In the genomic region with DNA sequence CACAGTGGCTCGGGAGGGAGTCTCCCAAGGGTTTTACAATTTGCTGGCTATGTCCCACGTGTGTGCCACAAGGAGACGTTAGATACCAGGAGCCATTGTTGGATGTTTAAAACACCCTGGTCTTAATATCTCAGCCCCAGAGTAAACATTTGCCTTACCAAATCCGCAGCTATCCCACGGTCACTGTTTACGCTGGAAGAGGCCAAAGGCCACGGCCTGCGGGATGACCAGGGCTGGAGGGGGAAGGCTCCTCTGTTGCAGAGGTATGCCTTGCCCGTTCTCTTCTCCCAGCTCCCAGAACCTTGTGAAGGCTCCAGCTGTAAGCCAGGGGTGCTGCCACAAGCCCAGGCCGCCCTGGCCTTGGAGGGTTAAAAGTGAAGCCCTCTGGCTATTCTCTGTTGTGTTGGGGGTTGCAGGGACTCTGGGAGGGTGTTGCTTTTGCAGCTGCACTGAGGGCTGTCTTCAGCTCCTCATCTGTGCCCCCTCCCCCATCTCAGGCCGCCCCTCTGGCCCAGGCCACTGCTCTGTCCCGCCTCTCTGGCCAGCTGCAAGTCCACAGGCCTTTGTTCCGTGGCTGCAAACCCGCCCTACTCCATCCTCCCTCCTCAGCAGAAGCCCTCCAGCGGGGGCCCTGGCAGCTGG, we compare ENCODE assay signal across 1 cellular context.
TF ChIP-seq lines count a peak whose summit lies in the region.

No MANE protein-coding gene starts in this region.

TF ChIP-seq in HepG2, 621 proteins besides CTCF, POLR2A, EP300 and RAD21 (continued from another document and continues in another):
- TF ChIP-seq, protein P1, sequence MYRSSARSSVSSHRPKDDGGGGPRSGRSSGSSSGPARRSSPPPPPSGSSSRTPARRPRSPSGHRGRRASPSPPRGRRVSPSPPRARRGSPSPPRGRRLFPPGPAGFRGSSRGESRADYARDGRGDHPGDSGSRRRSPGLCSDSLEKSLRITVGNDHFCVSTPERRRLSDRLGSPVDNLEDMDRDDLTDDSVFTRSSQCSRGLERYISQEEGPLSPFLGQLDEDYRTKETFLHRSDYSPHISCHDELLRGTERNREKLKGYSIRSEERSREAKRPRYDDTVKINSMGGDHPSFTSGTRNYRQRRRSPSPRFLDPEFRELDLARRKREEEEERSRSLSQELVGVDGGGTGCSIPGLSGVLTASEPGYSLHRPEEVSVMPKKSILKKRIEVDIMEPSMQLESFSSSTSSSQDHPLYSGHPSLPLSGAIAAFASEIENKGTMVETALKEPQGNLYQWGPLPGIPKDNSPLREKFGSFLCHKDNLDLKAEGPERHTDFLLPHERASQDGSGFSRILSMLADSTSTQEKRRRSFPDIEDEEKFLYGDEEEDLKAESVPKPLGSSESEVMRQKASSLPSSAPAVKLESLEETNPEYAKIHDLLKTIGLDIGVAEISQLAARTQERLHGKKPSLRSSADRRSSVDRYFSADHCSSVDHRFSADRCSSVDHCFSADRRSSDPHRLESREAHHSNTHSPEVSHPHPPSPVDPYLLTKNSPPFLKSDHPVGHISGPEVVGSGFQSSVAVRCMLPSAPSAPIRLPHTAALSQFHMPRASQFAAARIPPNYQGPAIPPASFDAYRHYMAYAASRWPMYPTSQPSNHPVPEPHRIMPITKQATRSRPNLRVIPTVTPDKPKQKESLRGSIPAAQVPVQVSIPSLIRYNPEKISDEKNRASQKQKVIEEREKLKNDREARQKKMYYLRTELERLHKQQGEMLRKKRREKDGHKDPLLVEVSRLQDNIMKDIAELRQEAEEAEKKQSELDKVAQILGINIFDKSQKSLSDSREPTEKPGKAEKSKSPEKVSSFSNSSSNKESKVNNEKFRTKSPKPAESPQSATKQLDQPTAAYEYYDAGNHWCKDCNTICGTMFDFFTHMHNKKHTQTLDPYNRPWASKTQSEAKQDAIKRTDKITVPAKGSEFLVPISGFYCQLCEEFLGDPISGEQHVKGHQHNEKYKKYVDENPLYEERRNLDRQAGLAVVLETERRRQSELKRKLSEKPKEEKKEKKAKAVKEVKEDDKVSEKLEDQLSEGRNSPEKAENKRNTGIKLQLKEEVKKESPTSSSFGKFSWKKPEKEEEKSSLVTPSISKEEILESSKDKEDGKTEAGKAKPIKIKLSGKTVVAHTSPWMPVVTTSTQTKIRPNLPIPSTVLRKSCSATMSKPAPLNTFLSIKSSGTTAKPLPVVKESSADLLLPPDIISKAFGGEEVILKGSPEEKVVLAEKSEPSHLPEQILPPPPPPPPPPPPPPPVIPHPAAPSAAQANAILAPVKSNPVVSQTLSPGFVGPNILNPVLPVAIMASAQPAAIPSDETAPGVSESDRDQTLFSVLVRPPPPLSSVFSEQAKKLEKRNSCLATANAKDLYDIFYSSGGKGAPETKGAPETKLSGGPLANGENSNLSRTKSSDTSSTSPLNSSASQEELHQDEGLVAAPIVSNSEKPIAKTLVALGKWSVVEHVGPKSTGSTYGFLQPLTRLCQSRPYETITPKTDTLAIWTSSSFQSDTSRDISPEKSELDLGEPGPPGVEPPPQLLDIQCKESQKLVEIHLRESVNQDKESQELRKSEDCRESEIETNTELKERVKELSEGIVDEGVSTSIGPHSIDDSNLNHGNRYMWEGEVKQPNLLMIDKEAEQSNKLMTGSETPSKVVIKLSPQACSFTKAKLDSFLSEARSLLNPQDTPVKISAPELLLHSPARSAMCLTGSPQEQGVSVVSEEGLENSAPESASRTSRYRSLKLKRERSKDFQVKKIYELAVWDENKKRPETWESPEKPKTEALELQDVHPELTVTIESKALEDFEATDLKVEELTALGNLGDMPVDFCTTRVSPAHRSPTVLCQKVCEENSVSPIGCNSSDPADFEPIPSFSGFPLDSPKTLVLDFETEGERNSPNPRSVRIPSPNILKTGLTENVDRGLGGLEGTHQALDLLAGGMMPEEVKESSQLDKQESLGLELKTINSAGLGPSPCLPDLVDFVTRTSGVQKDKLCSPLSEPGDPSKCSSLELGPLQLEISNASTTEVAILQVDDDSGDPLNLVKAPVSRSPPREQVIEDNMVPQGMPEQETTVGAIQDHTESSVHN (CRISPR knock-in tag; IDR thresholded peaks at IDR 0.05) = no peak
- TF ChIP-seq MXD4 (CRISPR knock-in tag; IDR thresholded peaks at IDR 0.05) (0 out of 2 replicates have a peak, but pooled peaks have one; percentile 45), ZNF749 (CRISPR knock-in tag; IDR thresholded peaks at IDR 0.05; ENCODE audit: borderline replicate concordance) (no peak), ZNF468 (CRISPR knock-in tag; IDR thresholded peaks at IDR 0.05) (no peak), HNRNPH1 (optimal IDR thresholded peaks at IDR 0.05; ENCODE audit: low read depth, low read length) (no peak), TAF1 (CRISPR knock-in tag; IDR thresholded peaks at IDR 0.05) (0 out of 2 replicates have a peak, but pooled peaks have one; percentile 27), FOXM1 (CRISPR knock-in tag; IDR thresholded peaks at IDR 0.05) (no peak), RELA (CRISPR knock-in tag; IDR thresholded peaks at IDR 0.05) (no peak), TRIM24 (CRISPR knock-in tag; IDR thresholded peaks at IDR 0.05) (no peak), ZNF75D (CRISPR knock-in tag; IDR thresholded peaks at IDR 0.05; ENCODE audit: borderline replicate concordance) (no peak), HOXA3 (CRISPR knock-in tag; IDR thresholded peaks at IDR 0.05) (peak; percentile 33; the same call in 1 of the 2 replicates), ARID2 (CRISPR knock-in tag; IDR thresholded peaks at IDR 0.05; ENCODE audit: borderline replicate concordance) (no peak), SRSF4 (IDR thresholded peaks at IDR 0.05; ENCODE audit: low read depth, low read length, poor library complexity, severe bottlenecking) (no peak), ZMYM3 (CRISPR knock-in tag; IDR thresholded peaks at IDR 0.05) (0 out of 2 replicates have a peak, but pooled peaks have one; percentile 69), ZNF547 (CRISPR knock-in tag; IDR thresholded peaks at IDR 0.05) (no peak), ZNF543 (CRISPR knock-in tag; IDR thresholded peaks at IDR 0.05) (no peak)
- TF ChIP-seq, protein P2, sequence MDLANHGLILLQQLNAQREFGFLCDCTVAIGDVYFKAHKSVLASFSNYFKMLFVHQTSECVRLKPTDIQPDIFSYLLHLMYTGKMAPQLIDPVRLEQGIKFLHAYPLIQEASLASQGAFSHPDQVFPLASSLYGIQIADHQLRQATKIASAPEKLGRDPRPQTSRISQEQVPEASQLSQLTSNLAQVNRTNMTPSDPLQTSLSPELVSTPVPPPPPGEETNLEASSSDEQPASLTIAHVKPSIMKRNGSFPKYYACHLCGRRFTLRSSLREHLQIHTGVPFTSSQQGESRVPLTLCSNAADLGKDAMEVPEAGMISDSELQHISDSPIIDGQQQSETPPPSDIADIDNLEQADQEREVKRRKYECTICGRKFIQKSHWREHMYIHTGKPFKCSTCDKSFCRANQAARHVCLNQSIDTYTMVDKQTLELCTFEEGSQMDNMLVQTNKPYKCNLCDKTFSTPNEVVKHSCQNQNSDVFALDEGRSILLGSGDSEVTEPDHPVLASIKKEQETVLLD (CRISPR knock-in tag; IDR thresholded peaks at IDR 0.05; ENCODE audit: low read depth) = peak; percentile 7; the same call in 1 of the 2 replicates
- TF ChIP-seq, protein P3, sequence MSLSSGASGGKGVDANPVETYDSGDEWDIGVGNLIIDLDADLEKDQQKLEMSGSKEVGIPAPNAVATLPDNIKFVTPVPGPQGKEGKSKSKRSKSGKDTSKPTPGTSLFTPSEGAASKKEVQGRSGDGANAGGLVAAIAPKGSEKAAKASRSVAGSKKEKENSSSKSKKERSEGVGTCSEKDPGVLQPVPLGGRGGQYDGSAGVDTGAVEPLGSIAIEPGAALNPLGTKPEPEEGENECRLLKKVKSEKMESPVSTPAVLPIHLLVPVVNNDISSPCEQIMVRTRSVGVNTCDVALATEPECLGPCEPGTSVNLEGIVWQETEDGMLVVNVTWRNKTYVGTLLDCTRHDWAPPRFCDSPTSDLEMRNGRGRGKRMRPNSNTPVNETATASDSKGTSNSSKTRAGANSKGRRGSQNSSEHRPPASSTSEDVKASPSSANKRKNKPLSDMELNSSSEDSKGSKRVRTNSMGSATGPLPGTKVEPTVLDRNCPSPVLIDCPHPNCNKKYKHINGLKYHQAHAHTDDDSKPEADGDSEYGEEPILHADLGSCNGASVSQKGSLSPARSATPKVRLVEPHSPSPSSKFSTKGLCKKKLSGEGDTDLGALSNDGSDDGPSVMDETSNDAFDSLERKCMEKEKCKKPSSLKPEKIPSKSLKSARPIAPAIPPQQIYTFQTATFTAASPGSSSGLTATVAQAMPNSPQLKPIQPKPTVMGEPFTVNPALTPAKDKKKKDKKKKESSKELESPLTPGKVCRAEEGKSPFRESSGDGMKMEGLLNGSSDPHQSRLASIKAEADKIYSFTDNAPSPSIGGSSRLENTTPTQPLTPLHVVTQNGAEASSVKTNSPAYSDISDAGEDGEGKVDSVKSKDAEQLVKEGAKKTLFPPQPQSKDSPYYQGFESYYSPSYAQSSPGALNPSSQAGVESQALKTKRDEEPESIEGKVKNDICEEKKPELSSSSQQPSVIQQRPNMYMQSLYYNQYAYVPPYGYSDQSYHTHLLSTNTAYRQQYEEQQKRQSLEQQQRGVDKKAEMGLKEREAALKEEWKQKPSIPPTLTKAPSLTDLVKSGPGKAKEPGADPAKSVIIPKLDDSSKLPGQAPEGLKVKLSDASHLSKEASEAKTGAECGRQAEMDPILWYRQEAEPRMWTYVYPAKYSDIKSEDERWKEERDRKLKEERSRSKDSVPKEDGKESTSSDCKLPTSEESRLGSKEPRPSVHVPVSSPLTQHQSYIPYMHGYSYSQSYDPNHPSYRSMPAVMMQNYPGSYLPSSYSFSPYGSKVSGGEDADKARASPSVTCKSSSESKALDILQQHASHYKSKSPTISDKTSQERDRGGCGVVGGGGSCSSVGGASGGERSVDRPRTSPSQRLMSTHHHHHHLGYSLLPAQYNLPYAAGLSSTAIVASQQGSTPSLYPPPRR (CRISPR knock-in tag; IDR thresholded peaks at IDR 0.05; ENCODE audit: borderline replicate concordance) = peak; percentile 56
- TF ChIP-seq, protein P4, sequence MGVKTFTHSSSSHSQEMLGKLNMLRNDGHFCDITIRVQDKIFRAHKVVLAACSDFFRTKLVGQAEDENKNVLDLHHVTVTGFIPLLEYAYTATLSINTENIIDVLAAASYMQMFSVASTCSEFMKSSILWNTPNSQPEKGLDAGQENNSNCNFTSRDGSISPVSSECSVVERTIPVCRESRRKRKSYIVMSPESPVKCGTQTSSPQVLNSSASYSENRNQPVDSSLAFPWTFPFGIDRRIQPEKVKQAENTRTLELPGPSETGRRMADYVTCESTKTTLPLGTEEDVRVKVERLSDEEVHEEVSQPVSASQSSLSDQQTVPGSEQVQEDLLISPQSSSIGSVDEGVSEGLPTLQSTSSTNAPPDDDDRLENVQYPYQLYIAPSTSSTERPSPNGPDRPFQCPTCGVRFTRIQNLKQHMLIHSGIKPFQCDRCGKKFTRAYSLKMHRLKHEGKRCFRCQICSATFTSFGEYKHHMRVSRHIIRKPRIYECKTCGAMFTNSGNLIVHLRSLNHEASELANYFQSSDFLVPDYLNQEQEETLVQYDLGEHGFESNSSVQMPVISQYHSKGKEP (CRISPR knock-in tag; IDR thresholded peaks at IDR 0.05) = no peak
- TF ChIP-seq, protein P5, sequence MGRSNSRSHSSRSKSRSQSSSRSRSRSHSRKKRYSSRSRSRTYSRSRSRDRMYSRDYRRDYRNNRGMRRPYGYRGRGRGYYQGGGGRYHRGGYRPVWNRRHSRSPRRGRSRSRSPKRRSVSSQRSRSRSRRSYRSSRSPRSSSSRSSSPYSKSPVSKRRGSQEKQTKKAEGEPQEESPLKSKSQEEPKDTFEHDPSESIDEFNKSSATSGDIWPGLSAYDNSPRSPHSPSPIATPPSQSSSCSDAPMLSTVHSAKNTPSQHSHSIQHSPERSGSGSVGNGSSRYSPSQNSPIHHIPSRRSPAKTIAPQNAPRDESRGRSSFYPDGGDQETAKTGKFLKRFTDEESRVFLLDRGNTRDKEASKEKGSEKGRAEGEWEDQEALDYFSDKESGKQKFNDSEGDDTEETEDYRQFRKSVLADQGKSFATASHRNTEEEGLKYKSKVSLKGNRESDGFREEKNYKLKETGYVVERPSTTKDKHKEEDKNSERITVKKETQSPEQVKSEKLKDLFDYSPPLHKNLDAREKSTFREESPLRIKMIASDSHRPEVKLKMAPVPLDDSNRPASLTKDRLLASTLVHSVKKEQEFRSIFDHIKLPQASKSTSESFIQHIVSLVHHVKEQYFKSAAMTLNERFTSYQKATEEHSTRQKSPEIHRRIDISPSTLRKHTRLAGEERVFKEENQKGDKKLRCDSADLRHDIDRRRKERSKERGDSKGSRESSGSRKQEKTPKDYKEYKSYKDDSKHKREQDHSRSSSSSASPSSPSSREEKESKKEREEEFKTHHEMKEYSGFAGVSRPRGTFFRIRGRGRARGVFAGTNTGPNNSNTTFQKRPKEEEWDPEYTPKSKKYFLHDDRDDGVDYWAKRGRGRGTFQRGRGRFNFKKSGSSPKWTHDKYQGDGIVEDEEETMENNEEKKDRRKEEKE (IDR thresholded peaks at IDR 0.05) = no peak
- TF ChIP-seq, protein P6, sequence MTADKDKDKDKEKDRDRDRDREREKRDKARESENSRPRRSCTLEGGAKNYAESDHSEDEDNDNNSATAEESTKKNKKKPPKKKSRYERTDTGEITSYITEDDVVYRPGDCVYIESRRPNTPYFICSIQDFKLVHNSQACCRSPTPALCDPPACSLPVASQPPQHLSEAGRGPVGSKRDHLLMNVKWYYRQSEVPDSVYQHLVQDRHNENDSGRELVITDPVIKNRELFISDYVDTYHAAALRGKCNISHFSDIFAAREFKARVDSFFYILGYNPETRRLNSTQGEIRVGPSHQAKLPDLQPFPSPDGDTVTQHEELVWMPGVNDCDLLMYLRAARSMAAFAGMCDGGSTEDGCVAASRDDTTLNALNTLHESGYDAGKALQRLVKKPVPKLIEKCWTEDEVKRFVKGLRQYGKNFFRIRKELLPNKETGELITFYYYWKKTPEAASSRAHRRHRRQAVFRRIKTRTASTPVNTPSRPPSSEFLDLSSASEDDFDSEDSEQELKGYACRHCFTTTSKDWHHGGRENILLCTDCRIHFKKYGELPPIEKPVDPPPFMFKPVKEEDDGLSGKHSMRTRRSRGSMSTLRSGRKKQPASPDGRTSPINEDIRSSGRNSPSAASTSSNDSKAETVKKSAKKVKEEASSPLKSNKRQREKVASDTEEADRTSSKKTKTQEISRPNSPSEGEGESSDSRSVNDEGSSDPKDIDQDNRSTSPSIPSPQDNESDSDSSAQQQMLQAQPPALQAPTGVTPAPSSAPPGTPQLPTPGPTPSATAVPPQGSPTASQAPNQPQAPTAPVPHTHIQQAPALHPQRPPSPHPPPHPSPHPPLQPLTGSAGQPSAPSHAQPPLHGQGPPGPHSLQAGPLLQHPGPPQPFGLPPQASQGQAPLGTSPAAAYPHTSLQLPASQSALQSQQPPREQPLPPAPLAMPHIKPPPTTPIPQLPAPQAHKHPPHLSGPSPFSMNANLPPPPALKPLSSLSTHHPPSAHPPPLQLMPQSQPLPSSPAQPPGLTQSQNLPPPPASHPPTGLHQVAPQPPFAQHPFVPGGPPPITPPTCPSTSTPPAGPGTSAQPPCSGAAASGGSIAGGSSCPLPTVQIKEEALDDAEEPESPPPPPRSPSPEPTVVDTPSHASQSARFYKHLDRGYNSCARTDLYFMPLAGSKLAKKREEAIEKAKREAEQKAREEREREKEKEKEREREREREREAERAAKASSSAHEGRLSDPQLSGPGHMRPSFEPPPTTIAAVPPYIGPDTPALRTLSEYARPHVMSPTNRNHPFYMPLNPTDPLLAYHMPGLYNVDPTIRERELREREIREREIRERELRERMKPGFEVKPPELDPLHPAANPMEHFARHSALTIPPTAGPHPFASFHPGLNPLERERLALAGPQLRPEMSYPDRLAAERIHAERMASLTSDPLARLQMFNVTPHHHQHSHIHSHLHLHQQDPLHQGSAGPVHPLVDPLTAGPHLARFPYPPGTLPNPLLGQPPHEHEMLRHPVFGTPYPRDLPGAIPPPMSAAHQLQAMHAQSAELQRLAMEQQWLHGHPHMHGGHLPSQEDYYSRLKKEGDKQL (CRISPR knock-in tag; IDR thresholded peaks at IDR 0.05; ENCODE audit: low read depth) = peak; percentile 67; the same call in 1 of the 2 replicates
